17 cellular contexts compared by ENCODE assay signal in genomic region chr9:127982912-127983311, GRCh38. TPM values are rescaled to one million over a fixed set of nuclear protein-coding genes. Genes with fewer than 3 reads are reported as not detected.
DNase-seq lines count a peak whose midpoint lies in the region; ATAC-seq and TF ChIP-seq lines count a peak whose summit lies in the region.
"Had no signal": no experiment of that assay in that cellular context is flagged by ENCODE, and none has a peak within 500 bp of the region (broad histone marks: within the 10 kb centered on the region; RNA-seq: fewer than 3 reads in every experiment).

No MANE protein-coding gene starts in this region.

- peaks cover 47% of the 10 kb centered on the region for H3K4me1 Mint-ChIP-seq in activated naive CD4-positive, alpha-beta T cell treated with anti-CD3 and anti-CD28 coated beads, Interleukin-2, amount 50 U/mL, for 24 hours
- peaks cover 33% of the 10 kb centered on the region for H3K4me1 Mint-ChIP-seq in endodermal cell

- H3K27ac Mint-ChIP-seq in activated naive CD4-positive, alpha-beta T cell treated with anti-CD3 and anti-CD28 coated beads, Interleukin-2, amount 50 U/mL, for 24 hours, result peak overlapping the region; percentile 96
- H3K27ac Mint-ChIP-seq in endodermal cell, result peak overlapping the region; percentile 77

- no peak for DNase-seq in activated naive CD4-positive, alpha-beta T cell treated with Interleukin-2 at 50 U/mL for 16 hours
- DNase-seq in RWPE1 (ENCODE audit: low spot score), result no peak
- peak; percentile 49 for DNase-seq in endodermal cell
- DNase-seq in spleen, result no peak
- DNase-seq in HAP-1 (ENCODE audit: low spot score in 2 of 2), result no peak
- DNase-seq in mesenteric fat pad (ENCODE audit: low spot score), result no peak
- DNase-seq: DND-41; effector CD8-positive, alpha-beta T cell; foreskin fibroblast; midbrain; MM.1S; NK-92 treated with Interleukin-12 subunit alpha and Interleukin-12 subunit beta, amount 100 ng/mL, for 24 hours; SJCRH30; transverse colon had no signal

- no peaks in the 10 kb centered on the region for H3K36me3 ChIP-seq in endodermal cell (ENCODE audit: control insufficient read depth, insufficient read depth, low read length)
- H3K36me3 ChIP-seq in spleen, result no peaks in the 10 kb centered on the region
- H3K36me3 ChIP-seq in HAP-1 (replicated peaks), result no peaks in the 10 kb centered on the region; the same call in 1 of the 2 replicates
- H3K36me3 ChIP-seq: pancreas, SJCRH30, transverse colon had no signal

- no peaks in the 10 kb centered on the region for H3K9me3 Mint-ChIP-seq in activated naive CD4-positive, alpha-beta T cell treated with anti-CD3 and anti-CD28 coated beads, Interleukin-2, amount 50 U/mL, for 24 hours
- no peaks in the 10 kb centered on the region for H3K9me3 Mint-ChIP-seq in endodermal cell

- CTCF ChIA-PET in RWPE1 (lab: Yijun Ruan, JAX), result interaction anchor here (0.6 to 1.3 kb wide), 5 partner anchors 38 to 56 kb away, joined by 3 to 6 read pairs (median 3); no protein-coding TSS in a partner anchor

- in situ Hi-C loops in HAP-1 (cut with MboI; ENCODE audit: low sequenced_read_pairs), result no loop called here

- ATAC-seq in GM19395 (IDR thresholded peaks at IDR 0.05; ENCODE audit: unreplicated experiment), result no peak
- ATAC-seq: pancreas had no signal

- H3K27me3 ChIP-seq in endodermal cell (ENCODE audit: control insufficient read depth, insufficient read depth, low read length, poor library complexity, severe bottlenecking) (no peaks in the 10 kb centered on the region), spleen (replicated peaks in 1 of 7) (peaks cover 0 to 12% (median 0%) of the 10 kb centered on the region in 7 donors), HAP-1 (ENCODE audit: low read depth) (no peaks in the 10 kb centered on the region)
- H3K27me3 ChIP-seq: pancreas, transverse colon had no signal

- no peak overlapping the region for H3K9ac ChIP-seq in endodermal cell (ENCODE audit: extremely low read depth, low read length, poor library complexity, severe bottlenecking)

- no peak for TF ChIP-seq POLR2A in spleen (IDR thresholded peaks at IDR 0.05)

- H3K27me3 Mint-ChIP-seq in activated naive CD4-positive, alpha-beta T cell treated with anti-CD3 and anti-CD28 coated beads, Interleukin-2, amount 50 U/mL, for 24 hours, result no peaks in the 10 kb centered on the region
- H3K27me3 Mint-ChIP-seq in endodermal cell (ENCODE audit: insufficient read depth), result no peaks in the 10 kb centered on the region

- H3K9me3 ChIP-seq in endodermal cell (ENCODE audit: control insufficient read depth, low read length) (no peaks in the 10 kb centered on the region), spleen (no peaks in the 10 kb centered on the region), HAP-1 (no peaks in the 10 kb centered on the region)
- H3K9me3 ChIP-seq: pancreas, SJCRH30, transverse colon had no signal

- H3K4me3 Mint-ChIP-seq in activated naive CD4-positive, alpha-beta T cell treated with anti-CD3 and anti-CD28 coated beads, Interleukin-2, amount 50 U/mL, for 24 hours, result peak overlapping the region; percentile 43
- H3K4me3 Mint-ChIP-seq in endodermal cell, result no peak overlapping the region

- H3K4me1 ChIP-seq in endodermal cell (ENCODE audit: control insufficient read depth, insufficient read depth, low read length) (peaks cover 17% of the 10 kb centered on the region), spleen (peaks cover 15 to 73% (median 47%) of the 10 kb centered on the region in 6 donors), HAP-1 (peaks cover 19% of the 10 kb centered on the region)

- POLR2A ChIA-PET in RWPE1 (lab: Yijun Ruan, JAX; ENCODE audit: low non-redundant PET), result no interaction called here

- TF ChIP-seq CTCF in RWPE1 (conservative IDR thresholded peaks at IDR 0.05; ENCODE audit: low read depth) (no peak), endodermal cell (conservative IDR thresholded peaks at IDR 0.05) (no peak), spleen (IDR thresholded peaks at IDR 0.05 in 8 of 11, conservative IDR thresholded peaks at IDR 0.05 in 3 of 11) (no peak)

- H3K36me3 Mint-ChIP-seq in activated naive CD4-positive, alpha-beta T cell treated with anti-CD3 and anti-CD28 coated beads, Interleukin-2, amount 50 U/mL, for 24 hours, result peaks cover 2% of the 10 kb centered on the region
- peaks cover 3% of the 10 kb centered on the region for H3K36me3 Mint-ChIP-seq in endodermal cell (ENCODE audit: low read depth)

- no peak overlapping the region for H3K4me3 ChIP-seq in endodermal cell (ENCODE audit: low read length)
- H3K4me3 ChIP-seq in spleen, result no peak overlapping the region
- H3K4me3 ChIP-seq in HAP-1, result no peak overlapping the region
- H3K4me3 ChIP-seq: pancreas, SJCRH30, transverse colon had no signal

- WGBS in endodermal cell (ENCODE audit: insufficient coverage in 1 of 2, insufficient read length in 1 of 2), 2 experiments, result 81% methylated on average over 1 of the region's 1 CpG; no CpG with 5 or more reads in 1 of the 2 experiments
- 43 to 67% (median 52%) methylated on average over 1 of the region's 1 CpG for WGBS in spleen, 5 donors

- intact Hi-C loops in spleen (cut with DNase I; ENCODE audit: low total_unique reads), result no loop called here

- H3K27ac ChIP-seq in RWPE1, result peak overlapping the region; percentile 29; the same call in 1 of the 2 replicates
- no peak overlapping the region for H3K27ac ChIP-seq in endodermal cell (ENCODE audit: low read depth, low read length)
- H3K27ac ChIP-seq in spleen, result peak overlapping the region in 6 of 8 donors; percentile 61 to 92 (median 72)
- H3K27ac ChIP-seq: pancreas, SJCRH30, transverse colon had no signal

RNA-seq across cellular contexts. Expression of gene EEIG1, which starts 2.1 kb away (rescaled TPM):
- total RNA-seq in endodermal cell (10 to 100 TPM; 56.7 to 60.8 TPM), spleen (100 to 1,000 TPM in 1 of 7 donors, 10 to 100 TPM in 6; 27.3 to 102 (median 72.8) TPM), mesenteric fat pad (12.8 TPM)
- polyA plus RNA-seq in endodermal cell (2013, experiment 1 of 2), result 21.5 TPM
- 20.4 TPM for polyA plus RNA-seq in endodermal cell (2013, experiment 2 of 2)
- 10 to 100 TPM; 28.6 to 39.6 (median 29.0) TPM for polyA plus RNA-seq in spleen

RNA-seq across cellular contexts. Expression of gene DPM2, which starts 45.3 kb away (rescaled TPM):
- total RNA-seq in endodermal cell (10 to 100 TPM; 45.7 TPM), spleen (10 to 100 TPM; 19.5 to 31.3 (median 25.2) TPM), mesenteric fat pad (20.9 TPM)
- polyA plus RNA-seq in endodermal cell (2013, experiment 1 of 2), result 39.5 TPM
- polyA plus RNA-seq in endodermal cell (2013, experiment 2 of 2), result 35.1 TPM
- 10 to 100 TPM; 23.6 to 33.8 (median 28.1) TPM for polyA plus RNA-seq in spleen

RNA-seq across cellular contexts. Expression of gene PIP5KL1, which starts 52.3 kb away (rescaled TPM):
- total RNA-seq in endodermal cell (1 to 10 TPM; 6.6 to 9.3 TPM), spleen (1 to 10 TPM in 2 of 7 donors, under 1 TPM in 3, not detected in 2; 0.46 to 3.6 (median 0.94) TPM), mesenteric fat pad (2.2 TPM)
- polyA plus RNA-seq in endodermal cell (2013, experiment 1 of 2), result 3.7 TPM
- 3.3 TPM for polyA plus RNA-seq in endodermal cell (2013, experiment 2 of 2)
- under 1 TPM; 0.13 to 0.51 (median 0.42) TPM for polyA plus RNA-seq in spleen
